Comparison of ENCODE assay signal across 28 cellular contexts in the genomic region with DNA sequence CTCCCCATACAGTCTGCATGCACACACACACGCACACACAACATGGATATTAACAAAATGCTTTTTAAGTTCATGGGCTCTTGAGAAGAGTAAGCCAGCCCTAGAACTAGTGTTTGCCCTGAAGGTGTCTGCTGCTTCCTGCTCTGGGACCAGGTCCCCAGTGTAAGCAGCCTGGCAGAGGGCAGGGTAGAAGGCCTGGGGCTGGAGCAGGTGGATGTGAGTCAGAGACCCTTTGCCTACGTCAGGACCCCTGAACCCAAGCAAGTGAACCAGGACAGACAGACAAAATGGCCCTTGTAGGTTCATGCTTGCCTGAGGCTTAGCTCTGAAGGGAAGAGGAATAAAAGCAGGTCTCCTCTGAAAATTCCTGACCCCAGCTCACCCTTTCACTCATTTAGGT.
"Had no signal": no experiment of that assay in that cellular context is flagged by ENCODE, and none has a peak within 500 bp of the region (broad histone marks: within the 10 kb centered on the region; RNA-seq: fewer than 3 reads in every experiment).

No MANE protein-coding gene starts in this region.

- H3K27me3 Mint-ChIP-seq: effector memory CD8-positive, alpha-beta T cell; naive thymus-derived CD8-positive, alpha-beta T cell; stimulated activated naive CD8-positive, alpha-beta T cell treated with anti-CD3 and anti-CD28 coated beads, Interleukin-15, amount 100 ng/mL, for 72 hours had no signal

- H3K9me3 Mint-ChIP-seq: effector memory CD8-positive, alpha-beta T cell; naive thymus-derived CD8-positive, alpha-beta T cell; stimulated activated naive CD8-positive, alpha-beta T cell treated with anti-CD3 and anti-CD28 coated beads, Interleukin-15, amount 100 ng/mL, for 72 hours had no signal

- DNase-seq: cerebellar nuclear complex; cortex of kidney; effector memory CD8-positive, alpha-beta T cell; foreskin fibroblast; gastrocnemius medialis; islet precursor cell; kidney glomerular epithelial cell; left ventricle myocardium inferior; lower lobe of right lung; naive thymus-derived CD8-positive, alpha-beta T cell; nucleus accumbens; small intestine; stimulated activated CD4-positive, alpha-beta T cell treated with anti-CD3 and anti-CD28 coated beads, Interleukin-12 subunit alpha, Interleukin-12 subunit beta, amount 100 ng/mL, for 4 hours; stimulated activated CD4-positive, alpha-beta T cell treated with anti-CD3 and anti-CD28 coated beads, Interleukin-1b, Interleukin-23, amount 100 ng/mL, for 48 hours; stimulated activated CD4-positive, alpha-beta T cell treated with anti-CD3 and anti-CD28 coated beads, Interleukin-4, amount 100 ng/mL, for 1 hour; stimulated activated CD8-positive, alpha-beta memory T cell treated with anti-CD3 and anti-CD28 coated beads, Interleukin-4, amount 100 ng/mL, for 48 hours; stimulated activated naive CD4-positive, alpha-beta T cell; stimulated activated naive CD8-positive, alpha-beta T cell treated with anti-CD3 and anti-CD28 coated beads, Interleukin-15, amount 100 ng/mL, for 72 hours; transverse colon had no signal

- H3K36me3 ChIP-seq: gastrocnemius medialis, heart left ventricle, left ventricle myocardium inferior, lower lobe of right lung, pancreas, right lobe of liver, transverse colon, vagina had no signal

- H3K9me3 ChIP-seq: gastrocnemius medialis, heart left ventricle, left ventricle myocardium inferior, lower lobe of right lung, pancreas, right lobe of liver, suprapubic skin, transverse colon, vagina had no signal

- H3K27ac ChIP-seq: epithelial cell of prostate, gastrocnemius medialis, heart left ventricle, hepatocyte, left ventricle myocardium inferior, lower lobe of right lung, right lobe of liver, suprapubic skin, transverse colon, vagina had no signal

- H3K4me3 ChIP-seq: gastrocnemius medialis, heart left ventricle, hepatocyte, left ventricle myocardium inferior, lower lobe of right lung, pancreas, right lobe of liver, suprapubic skin, transverse colon, vagina had no signal

- H3K79me2 ChIP-seq: hepatocyte had no signal

- H3K4me2 ChIP-seq: hepatocyte had no signal

- H2AFZ ChIP-seq: hepatocyte had no signal

- H3K27me3 ChIP-seq: gastrocnemius medialis, heart left ventricle, hepatocyte, pancreas, right lobe of liver, suprapubic skin, transverse colon, vagina had no signal

- ATAC-seq: effector memory CD8-positive, alpha-beta T cell; esophagus mucosa; gastrocnemius medialis; heart left ventricle; left colon; lower lobe of right lung; naive thymus-derived CD8-positive, alpha-beta T cell; pancreas; right lobe of liver; stimulated activated naive CD8-positive, alpha-beta T cell treated with anti-CD3 and anti-CD28 coated beads, Interleukin-15, amount 100 ng/mL, for 72 hours had no signal

- H3K4me1 ChIP-seq: gastrocnemius medialis, heart left ventricle, left ventricle myocardium inferior, lower lobe of right lung, transverse colon, vagina had no signal

- H3K4me3 Mint-ChIP-seq: effector memory CD8-positive, alpha-beta T cell; naive thymus-derived CD8-positive, alpha-beta T cell; stimulated activated naive CD8-positive, alpha-beta T cell treated with anti-CD3 and anti-CD28 coated beads, Interleukin-15, amount 100 ng/mL, for 72 hours had no signal
